ENCODE assay signal across 1 cellular context in the genomic region with DNA sequence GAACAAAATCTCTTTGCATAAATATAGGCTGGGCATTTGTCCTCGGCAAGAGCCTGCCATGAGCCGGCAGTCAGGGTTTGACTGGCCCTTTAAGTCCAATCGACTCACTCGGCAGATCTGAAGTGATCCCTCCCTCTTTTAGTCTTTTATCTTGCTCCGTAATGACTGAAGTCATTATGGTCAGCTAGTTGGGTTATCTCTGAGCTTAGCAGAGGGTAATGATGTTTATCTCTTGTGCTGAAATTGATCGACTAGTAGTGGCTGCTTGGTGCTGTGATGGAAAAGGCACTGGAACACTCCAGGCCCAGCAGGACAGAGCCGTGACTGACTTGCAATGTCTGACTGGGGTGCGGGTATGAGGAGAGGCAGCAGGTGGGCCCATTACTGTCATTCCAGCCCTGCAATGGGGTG.
TF ChIP-seq lines count a peak whose summit lies in the region.

No MANE protein-coding gene starts in this region.

TF ChIP-seq in HepG2, 621 proteins besides CTCF, POLR2A, EP300 and RAD21 (continued from another document and continues in another):
- TF ChIP-seq ZNF281 (CRISPR knock-in tag; IDR thresholded peaks at IDR 0.05; ENCODE audit: borderline replicate concordance): no peak
- no peak for TF ChIP-seq ZNF776 (CRISPR knock-in tag; IDR thresholded peaks at IDR 0.05)
- no peak for TF ChIP-seq ZNF549 (CRISPR knock-in tag; IDR thresholded peaks at IDR 0.05)
- TF ChIP-seq NR2F6 (IDR thresholded peaks at IDR 0.05): no peak
- no peak for TF ChIP-seq NR2F6 (CRISPR knock-in tag; IDR thresholded peaks at IDR 0.05)
- TF ChIP-seq JUN (CRISPR knock-in tag; IDR thresholded peaks at IDR 0.05): no peak
- no peak for TF ChIP-seq ZNF883 (CRISPR knock-in tag; IDR thresholded peaks at IDR 0.05; ENCODE audit: not compliant biosample characterization)
- TF ChIP-seq ZNF629 (CRISPR knock-in tag; conservative IDR thresholded peaks at IDR 0.05): no peak
- no peak for TF ChIP-seq FOXK2 (IDR thresholded peaks at IDR 0.05)
- no peak for TF ChIP-seq RCOR2 (CRISPR knock-in tag; IDR thresholded peaks at IDR 0.05)
- no peak for TF ChIP-seq RORA (CRISPR knock-in tag; IDR thresholded peaks at IDR 0.05)
- TF ChIP-seq SMC3 (IDR thresholded peaks at IDR 0.05; ENCODE audit: low read length): no peak
- TF ChIP-seq RFX3 (CRISPR knock-in tag; IDR thresholded peaks at IDR 0.05): no peak
- TF ChIP-seq ZNF251 (CRISPR knock-in tag; IDR thresholded peaks at IDR 0.05): no peak
- no peak for TF ChIP-seq MTA3 (CRISPR knock-in tag; IDR thresholded peaks at IDR 0.05)
- peak; percentile 99 for TF ChIP-seq ZFP91 (CRISPR knock-in tag; IDR thresholded peaks at IDR 0.05; ENCODE audit: borderline replicate concordance)
- TF ChIP-seq CHD4 (IDR thresholded peaks at IDR 0.05; ENCODE audit: borderline replicate concordance, low read length): no peak
- TF ChIP-seq DMAP1 (CRISPR knock-in tag; IDR thresholded peaks at IDR 0.05): no peak
- no peak for TF ChIP-seq ZNF10 (CRISPR knock-in tag; IDR thresholded peaks at IDR 0.05; ENCODE audit: borderline replicate concordance, low read depth)
- no peak for TF ChIP-seq ZNF678 (CRISPR knock-in tag; IDR thresholded peaks at IDR 0.05)
- TF ChIP-seq HNF4A (CRISPR knock-in tag; IDR thresholded peaks at IDR 0.05): 0 out of 2 replicates have a peak, but pooled peaks have one; percentile 12
- TF ChIP-seq, protein P1, sequence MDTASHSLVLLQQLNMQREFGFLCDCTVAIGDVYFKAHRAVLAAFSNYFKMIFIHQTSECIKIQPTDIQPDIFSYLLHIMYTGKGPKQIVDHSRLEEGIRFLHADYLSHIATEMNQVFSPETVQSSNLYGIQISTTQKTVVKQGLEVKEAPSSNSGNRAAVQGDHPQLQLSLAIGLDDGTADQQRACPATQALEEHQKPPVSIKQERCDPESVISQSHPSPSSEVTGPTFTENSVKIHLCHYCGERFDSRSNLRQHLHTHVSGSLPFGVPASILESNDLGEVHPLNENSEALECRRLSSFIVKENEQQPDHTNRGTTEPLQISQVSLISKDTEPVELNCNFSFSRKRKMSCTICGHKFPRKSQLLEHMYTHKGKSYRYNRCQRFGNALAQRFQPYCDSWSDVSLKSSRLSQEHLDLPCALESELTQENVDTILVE (CRISPR knock-in tag; IDR thresholded peaks at IDR 0.05): no peak
- no peak for TF ChIP-seq ARHGAP35 (CRISPR knock-in tag; IDR thresholded peaks at IDR 0.05; ENCODE audit: borderline replicate concordance)
- TF ChIP-seq, protein P2, sequence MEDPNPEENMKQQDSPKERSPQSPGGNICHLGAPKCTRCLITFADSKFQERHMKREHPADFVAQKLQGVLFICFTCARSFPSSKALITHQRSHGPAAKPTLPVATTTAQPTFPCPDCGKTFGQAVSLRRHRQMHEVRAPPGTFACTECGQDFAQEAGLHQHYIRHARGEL (CRISPR knock-in tag; IDR thresholded peaks at IDR 0.05): no peak
- TF ChIP-seq AKNA (CRISPR knock-in tag; IDR thresholded peaks at IDR 0.05; ENCODE audit: borderline replicate concordance): no peak
- TF ChIP-seq GFI1 (CRISPR knock-in tag; IDR thresholded peaks at IDR 0.05; ENCODE audit: borderline replicate concordance): no peak
- no peak for TF ChIP-seq ZNF441 (CRISPR knock-in tag; IDR thresholded peaks at IDR 0.05; ENCODE audit: borderline replicate concordance)
- TF ChIP-seq ZNF580 (CRISPR knock-in tag; IDR thresholded peaks at IDR 0.05; ENCODE audit: borderline replicate concordance, low read depth): peak; percentile 39; the same call in 1 of the 2 replicates
- no peak for TF ChIP-seq ZNF704 (CRISPR knock-in tag; IDR thresholded peaks at IDR 0.05; ENCODE audit: borderline replicate concordance)
- TF ChIP-seq ERF (CRISPR knock-in tag; IDR thresholded peaks at IDR 0.05): no peak
- TF ChIP-seq, protein P3, sequence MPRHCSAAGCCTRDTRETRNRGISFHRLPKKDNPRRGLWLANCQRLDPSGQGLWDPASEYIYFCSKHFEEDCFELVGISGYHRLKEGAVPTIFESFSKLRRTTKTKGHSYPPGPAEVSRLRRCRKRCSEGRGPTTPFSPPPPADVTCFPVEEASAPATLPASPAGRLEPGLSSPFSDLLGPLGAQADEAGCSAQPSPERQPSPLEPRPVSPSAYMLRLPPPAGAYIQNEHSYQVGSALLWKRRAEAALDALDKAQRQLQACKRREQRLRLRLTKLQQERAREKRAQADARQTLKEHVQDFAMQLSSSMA (CRISPR knock-in tag; IDR thresholded peaks at IDR 0.05): no peak
- no peak for TF ChIP-seq EEA1 (CRISPR knock-in tag; IDR thresholded peaks at IDR 0.05; ENCODE audit: borderline replicate concordance)
- TF ChIP-seq KAT8 (CRISPR knock-in tag; IDR thresholded peaks at IDR 0.05): peak; percentile 55; the same call in 1 of the 2 replicates
- no peak for TF ChIP-seq MTF1 (CRISPR knock-in tag; IDR thresholded peaks at IDR 0.05)
- no peak for TF ChIP-seq NFAT5 (CRISPR knock-in tag; IDR thresholded peaks at IDR 0.05)
- TF ChIP-seq NKX3-1 (CRISPR knock-in tag; IDR thresholded peaks at IDR 0.05): no peak
- TF ChIP-seq SNAPC2 (CRISPR knock-in tag; IDR thresholded peaks at IDR 0.05): no peak
- TF ChIP-seq ZNF607 (CRISPR knock-in tag; IDR thresholded peaks at IDR 0.05; ENCODE audit: borderline replicate concordance): no peak
- no peak for TF ChIP-seq IKZF5 (CRISPR knock-in tag; IDR thresholded peaks at IDR 0.05)
- TF ChIP-seq TARDBP (CRISPR knock-in tag; IDR thresholded peaks at IDR 0.05): peak; percentile 63
